In the genomic region with DNA sequence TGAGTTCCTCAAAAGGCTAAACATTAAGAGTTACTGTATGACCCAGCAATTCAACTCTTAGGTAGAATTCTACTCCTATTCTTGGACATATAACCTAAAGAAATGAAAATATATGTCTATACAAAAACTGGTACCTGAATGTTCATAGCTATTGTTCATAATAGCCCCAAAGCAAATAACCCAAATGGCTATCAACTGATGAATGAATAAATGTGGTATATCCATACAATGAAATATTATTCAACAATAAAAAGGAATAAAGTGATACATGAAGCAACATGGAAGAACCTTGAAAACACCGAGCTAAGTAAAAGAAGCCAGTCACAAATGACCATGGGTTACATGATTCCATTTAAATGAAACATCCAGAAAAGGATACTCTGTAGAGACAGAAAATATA, we compare ENCODE assay signal across 34 cellular contexts.
"Had no signal": no experiment of that assay in that cellular context is flagged by ENCODE, and none has a peak within 500 bp of the region (broad histone marks: within the 10 kb centered on the region; RNA-seq: fewer than 3 reads in every experiment).

No MANE protein-coding gene starts in this region.

- H3K36me3 ChIP-seq: MG63 had no signal

- H3K9me3 ChIP-seq: MG63 had no signal

- H3K9ac ChIP-seq: KMS-11 had no signal

- H3K27ac ChIP-seq: KMS-11 had no signal

- H3K4me2 ChIP-seq: KMS-11 had no signal

- H3K27me3 ChIP-seq: MG63 had no signal

- H3K4me3 ChIP-seq: MG63 had no signal

- DNase-seq: Karpas-422, Kasumi-1, MG63, MM.1S, NCI-H1048, NCI-H1092, NCI-H1092 treated with DMSO at 0.1 percent for 48 hours, NCI-H1105, NCI-H1105 treated with DMSO at 0.1 percent for 48 hours, NCI-H1417, NCI-H1417 treated with DMSO at 0.1 percent for 48 hours, NCI-H1436, NCI-H1436 treated with DMSO at 0.1 percent for 48 hours, NCI-H146, NCI-H1694, NCI-H1694 treated with DMSO at 0.1 percent for 48 hours, NCI-H187, NCI-H187 treated with DMSO at 0.1 percent for 48 hours, NCI-H1930, NCI-H2029, NCI-H2029 treated with DMSO at 0.1 percent for 48 hours, NCI-H2081, NCI-H2081 treated with DMSO at 0.1 percent for 48 hours, NCI-H2107, NCI-H2171, NCI-H2171 treated with DMSO at 0.1 percent for 48 hours, NCI-H2227 treated with DMSO at 0.1 percent for 48 hours, NCI-H226, NCI-H345, NCI-H446, NCI-H446 treated with DMSO at 0.1 percent for 48 hours, NCI-H510A, NCI-H510A treated with DMSO at 0.1 percent for 48 hours had no signal
